Comparison of ENCODE assay signal across 1 cellular context in genomic region chr19:3057275-3057714, GRCh38.
TF ChIP-seq lines count a peak whose summit lies in the region.

No MANE protein-coding gene starts in this region.

TF ChIP-seq in SK-N-SH treated with all-trans-retinoic acid at 6 μM for 48 hours, 23 proteins besides CTCF, POLR2A, EP300 and RAD21 (continued from another document):
- TF ChIP-seq POU6F1 (CRISPR knock-in tag; IDR thresholded peaks at IDR 0.05; ENCODE audit: borderline replicate concordance, low read depth) = no peak
